Comparison of ENCODE assay signal across 2 cellular contexts in genomic region chr21:33123396-33124120, GRCh38.
TF ChIP-seq lines count a peak whose summit lies in the region.

No MANE protein-coding gene starts in this region.

TF ChIP-seq in HepG2, 621 proteins besides CTCF, POLR2A, EP300 and RAD21 (continues in another document):
- TF ChIP-seq TCF7 (IDR thresholded peaks at IDR 0.05; ENCODE audit: low read depth) = no peak
- no peak for TF ChIP-seq CERS6 (CRISPR knock-in tag; IDR thresholded peaks at IDR 0.05)
- TF ChIP-seq LCORL (IDR thresholded peaks at IDR 0.05) = no peak
- TF ChIP-seq LCORL (CRISPR knock-in tag; IDR thresholded peaks at IDR 0.05) = 0 out of 2 replicates have a peak, but pooled peaks have one; percentile 17
- no peak for TF ChIP-seq ZNF883 (CRISPR knock-in tag; IDR thresholded peaks at IDR 0.05; ENCODE audit: not compliant biosample characterization)
- TF ChIP-seq ISX (CRISPR knock-in tag; conservative IDR thresholded peaks at IDR 0.05) = no peak
- TF ChIP-seq MEIS2 (CRISPR knock-in tag; IDR thresholded peaks at IDR 0.05) = no peak
- no peak for TF ChIP-seq SOX6 (IDR thresholded peaks at IDR 0.05)
- TF ChIP-seq SOX6 (CRISPR knock-in tag; IDR thresholded peaks at IDR 0.05) = peak; percentile 49
- TF ChIP-seq CCAR2 (optimal IDR thresholded peaks at IDR 0.05; ENCODE audit: low read depth, low read length) = no peak
- no peak for TF ChIP-seq MIER2 (CRISPR knock-in tag; IDR thresholded peaks at IDR 0.05)
- no peak for TF ChIP-seq TBP (CRISPR knock-in tag; IDR thresholded peaks at IDR 0.05)
- TF ChIP-seq ZBTB1 (CRISPR knock-in tag; IDR thresholded peaks at IDR 0.05; ENCODE audit: borderline replicate concordance) = no peak
- no peak; the same call in 1 of the 2 replicates for TF ChIP-seq SALL1 (CRISPR knock-in tag; IDR thresholded peaks at IDR 0.05)
- no peak for TF ChIP-seq SOX13 (IDR thresholded peaks at IDR 0.05)
- TF ChIP-seq SOX13 (CRISPR knock-in tag; conservative IDR thresholded peaks at IDR 0.05 in 1 of 2, IDR thresholded peaks at IDR 0.05 in 1 of 2) = no peak
- TF ChIP-seq PHB2 (IDR thresholded peaks at IDR 0.05; ENCODE audit: partially characterized antibody) = no peak
- TF ChIP-seq TRIM24 (CRISPR knock-in tag; IDR thresholded peaks at IDR 0.05) = no peak
- no peak for TF ChIP-seq JUNB (CRISPR knock-in tag; IDR thresholded peaks at IDR 0.05; ENCODE audit: borderline replicate concordance)
- TF ChIP-seq ZNF441 (CRISPR knock-in tag; IDR thresholded peaks at IDR 0.05; ENCODE audit: borderline replicate concordance) = no peak
- TF ChIP-seq ZBTB37 (CRISPR knock-in tag; IDR thresholded peaks at IDR 0.05) = no peak
- no peak for TF ChIP-seq STAG1 (CRISPR knock-in tag; IDR thresholded peaks at IDR 0.05)
- TF ChIP-seq PAXIP1 (CRISPR knock-in tag; conservative IDR thresholded peaks at IDR 0.05) = 0 out of 2 replicates have a peak, but pooled peaks have one; percentile 11
- no peak for TF ChIP-seq KDM4B (CRISPR knock-in tag; IDR thresholded peaks at IDR 0.05)
- no peak for TF ChIP-seq ZEB1 (IDR thresholded peaks at IDR 0.05; ENCODE audit: insufficient replicate concordance, low read depth)
- no peak for TF ChIP-seq ZNF616 (CRISPR knock-in tag; IDR thresholded peaks at IDR 0.05; ENCODE audit: low read depth)

TF ChIP-seq in H1, 55 proteins besides CTCF, POLR2A, EP300 and RAD21:
- TF ChIP-seq CBX5 (IDR thresholded peaks at IDR 0.05; ENCODE audit: low read depth, low read length) (no peak), JUND (IDR thresholded peaks at IDR 0.05; ENCODE audit: low read length) (peak; percentile 61; the same call in 1 of the 2 replicates)
